In the genomic region with DNA sequence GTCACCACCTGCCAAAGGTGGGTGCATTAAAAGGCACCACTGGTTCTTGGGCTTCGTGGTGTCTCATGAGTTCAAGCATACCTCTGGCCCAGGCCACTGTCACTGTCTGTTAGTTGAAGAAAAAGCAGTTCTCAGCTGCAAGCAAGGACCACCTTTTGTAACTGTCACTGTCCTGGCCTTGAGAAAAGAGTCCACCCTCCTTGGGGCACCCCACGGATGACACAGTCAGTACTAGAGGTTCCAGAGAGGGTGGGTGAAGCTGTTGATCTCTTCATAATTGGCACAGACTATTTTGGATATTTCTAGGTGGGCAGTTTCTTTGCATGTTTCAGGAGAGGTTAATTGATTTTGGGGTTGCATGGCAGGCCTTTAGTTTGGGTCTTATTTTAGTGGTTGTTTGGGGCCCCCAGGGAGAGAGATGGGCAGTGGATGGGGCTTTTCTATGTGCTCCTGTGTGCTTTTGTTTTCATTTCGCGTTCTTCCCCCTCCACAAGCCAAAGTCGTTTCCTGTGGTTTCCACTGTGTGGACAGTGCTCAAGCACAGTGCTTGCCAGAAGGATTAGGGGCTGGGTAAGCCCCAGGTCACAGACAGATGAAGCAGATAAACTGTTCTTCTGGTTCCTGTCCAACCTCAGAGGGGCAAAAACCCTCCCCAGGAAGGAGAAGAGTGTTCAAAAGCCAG, we compare ENCODE assay signal across 8 cellular contexts.
DNase-seq lines count a peak whose midpoint lies in the region; ATAC-seq, FAIRE-seq and TF ChIP-seq lines count a peak whose summit lies in the region.

No MANE protein-coding gene starts in this region.

- intact Hi-C loops in pancreas (cut with DNase I) = no loop called here

- peaks cover 24% of the 10 kb centered on the region for H3K4me1 Mint-ChIP-seq in T-helper 2 cell treated with Interferon-gamma antibody and Interleukin-4, amounts not matched to agents 5 μg/mL and 100 μg/mL, for 36 hours (ENCODE audit: low read depth)

- no peaks in the 10 kb centered on the region for H3K9me3 ChIP-seq in pancreas

- no peak overlapping the region for H3K4me3 ChIP-seq in pancreas

- no peaks in the 10 kb centered on the region for H3K36me3 ChIP-seq in pancreas

- peak overlapping the region; percentile 77 for H3K4me3 Mint-ChIP-seq in T-helper 2 cell treated with Interferon-gamma antibody and Interleukin-4, amounts not matched to agents 5 μg/mL and 100 μg/mL, for 36 hours

- FAIRE-seq in pancreas (lab: Jason Lieb, UNC) = no peak

- TF ChIP-seq CTCF in pancreas (IDR thresholded peaks at IDR 0.05) = no peak

- no peak overlapping the region for H3K27ac ChIP-seq in pancreas

- WGBS in pancreas, 2 donors = 42 to 52% methylated on average over 5 of the region's 5 CpGs

- DNase-seq in activated gamma-delta T cell treated with Interleukin-2 at 50 U/mL for 16 hours (peak; percentile 28), activated gamma-delta T cell (lab: John Stamatoyannopoulos, UW) (no peak), COLO829 (ENCODE audit: low spot score) (no peak), NCI-H187 treated with DMSO at 0.1 percent for 48 hours (lab: John Stamatoyannopoulos, UW) (no peak), pancreas (no peak)
- DNase-seq in T-helper 2 cell treated with Interferon-gamma antibody and Interleukin-4, amounts not matched to agents 5 μg/mL and 100 μg/mL, for 36 hours (ENCODE audit: low spot score) = no peak
- no peak for DNase-seq in stimulated activated naive CD8-positive, alpha-beta T cell treated with anti-CD3 and anti-CD28 coated beads, Interleukin-15, Interleukin-2, amounts not matched to agents 100 U/mL and 50 U/mL, for 24 hours

- peak overlapping the region; percentile 87 for H3K27ac Mint-ChIP-seq in T-helper 2 cell treated with Interferon-gamma antibody and Interleukin-4, amounts not matched to agents 5 μg/mL and 100 μg/mL, for 36 hours

- peaks cover 0 to 6% (median 0%) of the 10 kb centered on the region in 4 donors for H3K27me3 ChIP-seq in pancreas

- H3K36me3 Mint-ChIP-seq in T-helper 2 cell treated with Interferon-gamma antibody and Interleukin-4, amounts not matched to agents 5 μg/mL and 100 μg/mL, for 36 hours (ENCODE audit: low read depth) = peaks cover 13% of the 10 kb centered on the region

- H3K9me3 Mint-ChIP-seq in T-helper 2 cell treated with Interferon-gamma antibody and Interleukin-4, amounts not matched to agents 5 μg/mL and 100 μg/mL, for 36 hours = peaks cover 8% of the 10 kb centered on the region

- peak; percentile 96 for ATAC-seq in HG03095 (IDR thresholded peaks at IDR 0.05; ENCODE audit: unreplicated experiment)
- peak; percentile 71 for ATAC-seq in stimulated activated naive CD8-positive, alpha-beta T cell treated with anti-CD3 and anti-CD28 coated beads, Interleukin-15, Interleukin-2, amounts not matched to agents 100 U/mL and 50 U/mL, for 24 hours
- ATAC-seq in pancreas = no peak

- H3K27me3 Mint-ChIP-seq in T-helper 2 cell treated with Interferon-gamma antibody and Interleukin-4, amounts not matched to agents 5 μg/mL and 100 μg/mL, for 36 hours (ENCODE audit: low read depth) = no peaks in the 10 kb centered on the region

- H3K4me1 ChIP-seq in pancreas = no peaks in the 10 kb centered on the region

Comparison
In these comparisons a context has a peak if more than half of its experiments do, and no peak if none do; other contexts are left out.
1. ATAC-seq: peak in HG03095 (single experiment) and stimulated activated naive CD8-positive, alpha-beta T cell treated with anti-CD3 and anti-CD28 coated beads, Interleukin-15, Interleukin-2, amounts not matched to agents 100 U/mL and 50 U/mL, for 24 hours (single experiment); none in pancreas (0 of 4).